8 cellular contexts compared by ENCODE assay signal in the genomic region with DNA sequence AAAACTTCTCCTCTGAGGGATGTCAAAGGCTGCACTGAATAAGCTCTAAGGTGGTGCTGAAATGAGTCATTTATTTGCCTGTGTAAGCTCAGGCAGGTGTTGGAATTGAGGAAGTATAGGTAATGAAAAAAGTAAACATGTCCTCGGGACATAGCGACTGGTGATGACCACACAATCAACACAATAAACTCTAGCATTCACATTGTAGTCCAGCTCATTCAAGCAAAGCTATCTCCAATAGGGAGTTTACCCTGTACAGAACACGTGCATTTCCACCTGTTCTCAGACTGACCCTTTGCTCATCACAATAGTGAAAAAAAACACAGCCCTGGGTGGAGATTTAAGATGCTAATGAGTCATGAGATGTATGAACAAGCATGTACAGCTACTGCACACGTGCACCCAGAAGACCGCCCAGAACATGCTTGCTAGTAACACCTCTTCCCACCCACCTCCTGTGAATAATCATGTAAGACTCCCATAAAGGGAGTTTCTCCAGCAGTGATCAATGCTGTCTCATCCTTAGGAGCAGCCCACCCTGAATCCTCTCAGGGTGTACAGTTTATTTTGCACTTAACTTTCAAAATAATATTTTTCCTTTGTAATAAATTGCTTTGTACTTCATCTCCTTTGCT. TPM values are rescaled to one million over a fixed set of nuclear protein-coding genes. Genes with fewer than 3 reads are reported as not detected.
DNase-seq lines count a peak whose midpoint lies in the region; ATAC-seq lines count a peak whose summit lies in the region.

No MANE protein-coding gene starts in this region.

- DNase-seq in COR-L47 (lab: John Stamatoyannopoulos, UW) = peak; percentile 85
- DNase-seq in HT1080 (ENCODE audit: low read depth) = peak; percentile 93
- DNase-seq in RPMI8226 = peak; percentile 83
- DNase-seq in immature natural killer cell = peak; percentile 55 to 70 (median 70)
- peak; percentile 66 for DNase-seq in stimulated activated CD4-positive, alpha-beta T cell treated with anti-CD3 and anti-CD28 coated beads, Interleukin-2, amount 100 ng/mL, for 4 hours (ENCODE audit: low read depth)
- no peak for DNase-seq in OCI-M2 (lab: John Stamatoyannopoulos, UW; ENCODE audit: unreplicated experiment)

- no peaks in the 10 kb centered on the region for H3K9me3 Mint-ChIP-seq in activated naive CD4-positive, alpha-beta T cell treated with anti-CD3 and anti-CD28 coated beads, Interleukin-2, amount 50 U/mL, for 24 hours
- no peaks in the 10 kb centered on the region for H3K9me3 Mint-ChIP-seq in immature natural killer cell

- peaks cover 81% of the 10 kb centered on the region for H3K4me1 Mint-ChIP-seq in activated naive CD4-positive, alpha-beta T cell treated with anti-CD3 and anti-CD28 coated beads, Interleukin-2, amount 50 U/mL, for 24 hours
- peaks cover 50 to 63% of the 10 kb centered on the region in 2 donors for H3K4me1 Mint-ChIP-seq in immature natural killer cell

- H3K4me3 Mint-ChIP-seq in activated naive CD4-positive, alpha-beta T cell treated with anti-CD3 and anti-CD28 coated beads, Interleukin-2, amount 50 U/mL, for 24 hours = peak overlapping the region; percentile 88
- peak overlapping the region; percentile 89 to 95 (median 94) for H3K4me3 Mint-ChIP-seq in immature natural killer cell

- ATAC-seq in GM21447 (IDR thresholded peaks at IDR 0.05; ENCODE audit: unreplicated experiment) = peak; percentile 56

- H3K27me3 Mint-ChIP-seq in activated naive CD4-positive, alpha-beta T cell treated with anti-CD3 and anti-CD28 coated beads, Interleukin-2, amount 50 U/mL, for 24 hours = no peaks in the 10 kb centered on the region
- H3K27me3 Mint-ChIP-seq in immature natural killer cell (ENCODE audit: low read depth in 3 of 3) = peaks cover 0 to 4% (median 2%) of the 10 kb centered on the region in 3 donors

- peaks cover 11% of the 10 kb centered on the region for H3K36me3 Mint-ChIP-seq in activated naive CD4-positive, alpha-beta T cell treated with anti-CD3 and anti-CD28 coated beads, Interleukin-2, amount 50 U/mL, for 24 hours
- H3K36me3 Mint-ChIP-seq in immature natural killer cell = peaks cover 0 to 4% (median 3%) of the 10 kb centered on the region in 3 donors

- H3K27ac Mint-ChIP-seq in activated naive CD4-positive, alpha-beta T cell treated with anti-CD3 and anti-CD28 coated beads, Interleukin-2, amount 50 U/mL, for 24 hours = peak overlapping the region; percentile 100
- H3K27ac Mint-ChIP-seq in immature natural killer cell = peak overlapping the region; percentile 95 to 100 (median 98)

RNA-seq across cellular contexts. Expression of gene POU5F1, which starts 33.0 kb away (rescaled TPM):
- total RNA-seq in HT1080 (2014; rRNA removed; shearing (Covaris generic)) = not detected in 2 replicates
- 0.19 TPM in 1 of 2 replicates, not detected in the other for polyA plus RNA-seq in HT1080 (2015; cell fraction: cytosol; rRNA removed)
- polyA plus RNA-seq in HT1080 (2015; cell fraction: nucleus; rRNA removed) = 0.12 and 0.96 TPM in 2 replicates
- polyA plus RNA-seq in immature natural killer cell = under 1 TPM in 1 of 3 donors, not detected in 2; 0.15 TPM

RNA-seq across cellular contexts. Expression of gene TCF19, which starts 45.1 kb away (rescaled TPM):
- 91.0 and 101 TPM in 2 replicates for total RNA-seq in HT1080 (2014; rRNA removed; shearing (Covaris generic))
- 34.8 and 36.8 TPM in 2 replicates for polyA plus RNA-seq in HT1080 (2015; cell fraction: cytosol; rRNA removed)
- 26.7 and 30.3 TPM in 2 replicates for polyA plus RNA-seq in HT1080 (2015; cell fraction: nucleus; rRNA removed)
- 10 to 100 TPM in 2 of 3 donors, 1 to 10 TPM in 1; 9.4 to 13.7 (median 12.7) TPM for polyA plus RNA-seq in immature natural killer cell

RNA-seq across cellular contexts. Expression of gene CCHCR1, which starts 45.9 kb away (rescaled TPM):
- 22.1 and 29.2 TPM in 2 replicates for total RNA-seq in HT1080 (2014; rRNA removed; shearing (Covaris generic))
- 16.1 and 17.3 TPM in 2 replicates for polyA plus RNA-seq in HT1080 (2015; cell fraction: cytosol; rRNA removed)
- polyA plus RNA-seq in HT1080 (2015; cell fraction: nucleus; rRNA removed) = 39.0 and 49.9 TPM in 2 replicates
- polyA plus RNA-seq in immature natural killer cell = 1 to 10 TPM in 2 of 3 donors, under 1 TPM in 1; 0.42 to 6.1 (median 4.8) TPM
